9 cellular contexts compared by ENCODE assay signal in genomic region chr2:74439373-74440004, GRCh38. TPM values are rescaled to one million over a fixed set of nuclear protein-coding genes. Genes with fewer than 3 reads are reported as not detected.
DNase-seq lines count a peak whose midpoint lies in the region; ATAC-seq and TF ChIP-seq lines count a peak whose summit lies in the region.
"Had no signal": no experiment of that assay in that cellular context is flagged by ENCODE, and none has a peak within 500 bp of the region (broad histone marks: within the 10 kb centered on the region; RNA-seq: fewer than 3 reads in every experiment).

No MANE protein-coding gene starts in this region.

- no peaks in the 10 kb centered on the region for H3K9me2 ChIP-seq in SK-N-SH

- H3K27ac ChIP-seq in DND-41 (ENCODE audit: low read length) (peak overlapping the region; percentile 84), SK-N-SH (ENCODE audit: low read depth in 2 of 2, low read length in 1 of 2) (peak overlapping the region; percentile 64 to 98; a peak in 3 of 4 replicates), foreskin keratinocyte (peak overlapping the region; percentile 92), rectal smooth muscle tissue (ENCODE audit: low read depth, low read length) (peak overlapping the region; percentile 65)

- H4K20me1 ChIP-seq in DND-41 (ENCODE audit: insufficient read depth, low read length) = no peaks in the 10 kb centered on the region
- H4K20me1 ChIP-seq in SK-N-SH (ENCODE audit: insufficient read depth) = no peaks in the 10 kb centered on the region

- H3K27me3 ChIP-seq in DND-41 (ENCODE audit: insufficient read depth, low read length, poor library complexity) = peaks cover 3% of the 10 kb centered on the region
- no peaks in the 10 kb centered on the region for H3K27me3 ChIP-seq in SK-N-SH (ENCODE audit: insufficient read depth)
- H3K27me3 ChIP-seq in foreskin keratinocyte = no peaks in the 10 kb centered on the region
- H3K27me3 ChIP-seq in rectal smooth muscle tissue (ENCODE audit: control insufficient read depth, insufficient read depth, low read length) = no peaks in the 10 kb centered on the region

- H3K9ac ChIP-seq in DND-41 (ENCODE audit: low read depth, low read length) = peak overlapping the region; percentile 77
- H3K9ac ChIP-seq in SK-N-SH = peak overlapping the region; percentile 77
- peak overlapping the region; percentile 53 for H3K9ac ChIP-seq in rectal smooth muscle tissue (ENCODE audit: low read length)

- TF ChIP-seq CTCF in DND-41 (IDR thresholded peaks at IDR 0.05; ENCODE audit: borderline replicate concordance, extremely low read depth, low read length, poor library complexity, severe bottlenecking) = no peak
- no peak for TF ChIP-seq CTCF in SK-N-SH (IDR thresholded peaks at IDR 0.05)
- no peak for TF ChIP-seq CTCF in foreskin keratinocyte (conservative IDR thresholded peaks at IDR 0.05)

- H3K79me2 ChIP-seq in DND-41 (ENCODE audit: insufficient read depth, low read length) (peaks cover 5% of the 10 kb centered on the region; the same call in 1 of the 2 replicates), SK-N-SH (ENCODE audit: insufficient read depth) (peaks cover 30% of the 10 kb centered on the region)

- ATAC-seq in DND-41 (ENCODE audit: insufficient read depth, low read depth) = no peak
- no peak for ATAC-seq in foreskin keratinocyte
- no peak for ATAC-seq in HG02759 (IDR thresholded peaks at IDR 0.05; ENCODE audit: unreplicated experiment)

- DNase-seq in DND-41 (no peak), SK-N-SH (no peak), foreskin keratinocyte (no peak), KG1 (lab: John Stamatoyannopoulos, UW) (no peak), NCI-H2107 treated with DMSO at 0.1 percent for 48 hours (lab: John Stamatoyannopoulos, UW; ENCODE audit: unreplicated experiment) (no peak), NCI-H2029 treated with DMSO at 0.1 percent for 48 hours (lab: John Stamatoyannopoulos, UW) (no peak)
- DNase-seq: activated CD4-positive, alpha-beta T cell treated with anti-CD3 and anti-CD28 coated beads, Interleukin-2, amount 10 ng/mL, durations not matched to agents 7 days and 5 days had no signal

- peak overlapping the region; percentile 85 for H3K4me2 ChIP-seq in DND-41 (ENCODE audit: insufficient read depth, low read length)
- peak overlapping the region; percentile 97 for H3K4me2 ChIP-seq in SK-N-SH

- POLR2A ChIA-PET in SK-N-SH (lab: Yijun Ruan, JAX) = interaction anchor here (0.8 to 3.0 kb wide), 12 partner anchors 8 to 229 kb away, joined by 3 to 27 read pairs (median 8); partner anchors contain the start of genes C2orf81, INO80B, MRPL53 and TLX2

- peak overlapping the region; percentile 86 for H2AFZ ChIP-seq in DND-41 (ENCODE audit: low read depth, low read length)
- peak overlapping the region; percentile 95; the same call in 1 of the 2 replicates for H2AFZ ChIP-seq in SK-N-SH (ENCODE audit: low read depth)

- CTCF ChIA-PET in SK-N-SH (lab: Yijun Ruan, JAX) = interaction anchor here (1.0 to 2.5 kb wide), 12 partner anchors 9 to 105 kb away, joined by 3 to 9 read pairs (median 3); partner anchors contain the start of genes C2orf81, INO80B, WBP1 and WDR54

- H3K9me3 ChIP-seq in DND-41 (ENCODE audit: insufficient read depth, low read length, severe bottlenecking) (no peaks in the 10 kb centered on the region), SK-N-SH (no peaks in the 10 kb centered on the region)

- H3K4me1 ChIP-seq in DND-41 (ENCODE audit: insufficient read depth, low read length) (peaks cover 41% of the 10 kb centered on the region), SK-N-SH (ENCODE audit: control insufficient read depth in 1 of 2, insufficient read depth in 2 of 2, low read depth in 1 of 2, low read length in 1 of 2) (peaks cover 20 to 27% of the 10 kb centered on the region in 2 experiments; a peak in 3 of 4 replicates), foreskin keratinocyte (peaks cover 19% of the 10 kb centered on the region), rectal smooth muscle tissue (ENCODE audit: control insufficient read depth, insufficient read depth, low read length) (peaks cover 18% of the 10 kb centered on the region)

- peak overlapping the region; percentile 18 to 70; a peak in 3 of 4 replicates for H3K4me3 ChIP-seq in DND-41 (ENCODE audit: low read depth in 1 of 2, low read length in 2 of 2)
- peak overlapping the region; percentile 73 to 75 for H3K4me3 ChIP-seq in SK-N-SH (ENCODE audit: low read depth in 2 of 2, low read length in 1 of 2)
- H3K4me3 ChIP-seq in rectal smooth muscle tissue (ENCODE audit: low read length) = peak overlapping the region; percentile 90

- no peak for TF ChIP-seq EP300 in SK-N-SH (IDR thresholded peaks at IDR 0.05; ENCODE audit: borderline replicate concordance in 1 of 2, low read depth in 1 of 2, low read length in 1 of 2)

- peak; percentile 10; the same call in 1 of the 2 replicates for TF ChIP-seq RAD21 in SK-N-SH (IDR thresholded peaks at IDR 0.05; ENCODE audit: low read length)

- WGBS in SK-N-SH (ENCODE audit: low lambda C conversion rate) = 16% methylated on average over 7 of the region's 8 CpGs

- H3K36me3 ChIP-seq in DND-41 (ENCODE audit: insufficient read depth, low read length) (no peaks in the 10 kb centered on the region), SK-N-SH (replicated peaks in 1 of 2; ENCODE audit: control insufficient read depth in 1 of 2, insufficient read depth in 2 of 2, low read length in 1 of 2) (no peaks in the 10 kb centered on the region), rectal smooth muscle tissue (ENCODE audit: control insufficient read depth, insufficient read depth, low read length) (no peaks in the 10 kb centered on the region)

- peaks cover 6% of the 10 kb centered on the region for H3F3A ChIP-seq in SK-N-SH (replicated peaks; ENCODE audit: insufficient read depth)

TF ChIP-seq in SK-N-SH, 30 proteins besides CTCF, POLR2A, EP300 and RAD21:
- TF ChIP-seq RCOR1 (IDR thresholded peaks at IDR 0.05; ENCODE audit: low read length) = no peak
- no peak for TF ChIP-seq JUND (IDR thresholded peaks at IDR 0.05)
- 0 out of 2 replicates have a peak, but pooled peaks have one; percentile 10 for TF ChIP-seq SIN3A (IDR thresholded peaks at IDR 0.05; ENCODE audit: borderline replicate concordance, low read depth, low read length)
- TF ChIP-seq GABPA (IDR thresholded peaks at IDR 0.05; ENCODE audit: low read depth) = no peak
- TF ChIP-seq MXI1 (IDR thresholded peaks at IDR 0.05; ENCODE audit: low read depth, low read length) = no peak; the same call in 1 of the 2 replicates
- TF ChIP-seq PBX3 (IDR thresholded peaks at IDR 0.05) = no peak
- TF ChIP-seq GATA2 (CRISPR knock-in tag; IDR thresholded peaks at IDR 0.05) = no peak
- TF ChIP-seq TAF1 (IDR thresholded peaks at IDR 0.05; ENCODE audit: borderline replicate concordance, low read depth, low read length) = no peak
- TF ChIP-seq RFX5 (IDR thresholded peaks at IDR 0.05; ENCODE audit: low read length) = 0 out of 2 replicates have a peak, but pooled peaks have one; percentile 30
- TF ChIP-seq NFIC (IDR thresholded peaks at IDR 0.05; ENCODE audit: borderline replicate concordance) = no peak
- TF ChIP-seq USF2 (IDR thresholded peaks at IDR 0.05; ENCODE audit: borderline replicate concordance, low read depth, low read length) = no peak
- TF ChIP-seq ELF1 (IDR thresholded peaks at IDR 0.05) = no peak
- no peak for TF ChIP-seq FOXM1 (IDR thresholded peaks at IDR 0.05; ENCODE audit: low read depth)

RNA-seq across cellular contexts. Expression of gene RTKN, which starts 2.2 kb away (rescaled TPM):
- polyA plus RNA-seq in SK-N-SH (2012; rRNA removed) (22.6 and 23.4 TPM in 2 replicates), foreskin keratinocyte (132 and 168 TPM in 2 replicates)
- polyA plus RNA-seq in SK-N-SH (2012; cell fraction: cytosol; rRNA removed) = 8.6 and 13.1 TPM in 2 replicates
- polyA plus RNA-seq in SK-N-SH (2012; cell fraction: nucleus; rRNA removed) = 80.0 and 93.6 TPM in 2 replicates
- 143 and 188 TPM in 2 replicates for total RNA-seq in foreskin keratinocyte

RNA-seq across cellular contexts. Expression of gene INO80B, which starts 15.4 kb away (rescaled TPM):
- 41.7 and 48.4 TPM in 2 replicates for polyA plus RNA-seq in SK-N-SH (2012; rRNA removed)
- polyA plus RNA-seq in SK-N-SH (2012; cell fraction: cytosol; rRNA removed) = 20.6 and 28.3 TPM in 2 replicates
- 259 and 308 TPM in 2 replicates for polyA plus RNA-seq in SK-N-SH (2012; cell fraction: nucleus; rRNA removed)
- total RNA-seq in foreskin keratinocyte = 33.4 and 36.2 TPM in 2 replicates
- polyA plus RNA-seq in foreskin keratinocyte = 43.7 and 50.7 TPM in 2 replicates

RNA-seq across cellular contexts. Expression of gene WDR54, which starts 18.0 kb away (rescaled TPM):
- 50.7 and 61.6 TPM in 2 replicates for polyA plus RNA-seq in SK-N-SH (2012; rRNA removed)
- 26.2 and 39.5 TPM in 2 replicates for polyA plus RNA-seq in SK-N-SH (2012; cell fraction: cytosol; rRNA removed)
- 54.2 and 62.7 TPM in 2 replicates for polyA plus RNA-seq in SK-N-SH (2012; cell fraction: nucleus; rRNA removed)
- total RNA-seq in foreskin keratinocyte = 73.6 and 80.9 TPM in 2 replicates
- 95.6 and 100 TPM in 2 replicates for polyA plus RNA-seq in foreskin keratinocyte

RNA-seq across cellular contexts. Expression of gene C2orf81, which starts 18.1 kb away (rescaled TPM):
- 1.2 and 2.5 TPM in 2 replicates for polyA plus RNA-seq in SK-N-SH (2012; rRNA removed)
- 0.85 and 2.1 TPM in 2 replicates for polyA plus RNA-seq in SK-N-SH (2012; cell fraction: cytosol; rRNA removed)
- polyA plus RNA-seq in SK-N-SH (2012; cell fraction: nucleus; rRNA removed) = 3.4 and 4.9 TPM in 2 replicates
- total RNA-seq in foreskin keratinocyte = 1.5 and 3.5 TPM in 2 replicates
- 1.9 and 3.2 TPM in 2 replicates for polyA plus RNA-seq in foreskin keratinocyte

RNA-seq across cellular contexts. Expression of gene WBP1, which starts 18.7 kb away (rescaled TPM):
- 184 and 193 TPM in 2 replicates for polyA plus RNA-seq in SK-N-SH (2012; rRNA removed)
- polyA plus RNA-seq in SK-N-SH (2012; cell fraction: cytosol; rRNA removed) = 70.5 and 98.4 TPM in 2 replicates
- polyA plus RNA-seq in SK-N-SH (2012; cell fraction: nucleus; rRNA removed) = 969 and 1,280 TPM in 2 replicates
- 47.6 and 63.9 TPM in 2 replicates for total RNA-seq in foreskin keratinocyte
- polyA plus RNA-seq in foreskin keratinocyte = 69.7 and 91.6 TPM in 2 replicates
